8 cellular contexts compared by ENCODE assay signal in genomic region chr9:133459476-133460404, GRCh38. TPM values are rescaled to one million over a fixed set of nuclear protein-coding genes. Genes with fewer than 3 reads are reported as not detected.
DNase-seq lines count a peak whose midpoint lies in the region; ATAC-seq, FAIRE-seq and TF ChIP-seq lines count a peak whose summit lies in the region.

CACFD1 (plus strand) TSS chr9:133459978; CDS start chr9:133460067, 89 bp downstream.

- H3K4me1 Mint-ChIP-seq in progenitor cell of endocrine pancreas (ENCODE audit: low read depth) = peaks cover 12% of the 10 kb centered on the region

- peak within 1 kb of the TSS; percentile 88 for H3K4me3 Mint-ChIP-seq in progenitor cell of endocrine pancreas (ENCODE audit: low read depth)

- H3K27me3 ChIP-seq in left ventricle myocardium inferior (ENCODE audit: low read depth) (no peaks in the 10 kb centered on the region), upper lobe of right lung (no peaks in the 10 kb centered on the region)

- H3K9me3 ChIP-seq in left ventricle myocardium inferior (replicated peaks) (no peaks in the 10 kb centered on the region), upper lobe of right lung (no peaks in the 10 kb centered on the region)

- H3K36me3 ChIP-seq in left ventricle myocardium inferior (no peaks in the 10 kb centered on the region), upper lobe of right lung (no peaks in the 10 kb centered on the region)

- no peaks in the 10 kb centered on the region for H3K9me3 Mint-ChIP-seq in progenitor cell of endocrine pancreas (ENCODE audit: low read depth)

- H3K27ac ChIP-seq in left ventricle myocardium inferior (replicated peaks) = peak within 1 kb of the TSS; percentile 95
- H3K27ac ChIP-seq in upper lobe of right lung = peak within 1 kb of the TSS; percentile 89

- no peak for TF ChIP-seq POLR2A in GM12891 (IDR thresholded peaks at IDR 0.05; ENCODE audit: low read depth, low read length)

- peaks cover 20% of the 10 kb centered on the region for H3K4me1 ChIP-seq in left ventricle myocardium inferior
- H3K4me1 ChIP-seq in upper lobe of right lung = peaks cover 13% of the 10 kb centered on the region

- peaks cover 1% of the 10 kb centered on the region for H3K36me3 Mint-ChIP-seq in progenitor cell of endocrine pancreas (ENCODE audit: insufficient read depth)

- peak; percentile 97 for FAIRE-seq in GM12891 (lab: Jason Lieb, UNC)

- no peaks in the 10 kb centered on the region for H3K27me3 Mint-ChIP-seq in progenitor cell of endocrine pancreas

- no peak for TF ChIP-seq CTCF in left ventricle myocardium inferior (IDR thresholded peaks at IDR 0.05; ENCODE audit: borderline replicate concordance)
- TF ChIP-seq CTCF in progenitor cell of endocrine pancreas (IDR thresholded peaks at IDR 0.05; ENCODE audit: unreplicated experiment) = no peak
- no peak for TF ChIP-seq CTCF in upper lobe of right lung (IDR thresholded peaks at IDR 0.05)

- DNase-seq in GM12891 (ENCODE audit: insufficient read length, low spot score) (peak; percentile 98), NCI-H146 (lab: John Stamatoyannopoulos, UW) (peak; percentile 99), T-helper 1 cell (peak; percentile 86 to 92 (median 90)), amygdala (lab: John Stamatoyannopoulos, UW) (peak; percentile 76 to 99 (median 96)), left ventricle myocardium inferior (peak; percentile 97), progenitor cell of endocrine pancreas (ENCODE audit: low spot score, unreplicated experiment) (peak; percentile 95), upper lobe of right lung (peak; percentile 99)

- peak within 1 kb of the TSS; percentile 99 for H3K27ac Mint-ChIP-seq in progenitor cell of endocrine pancreas

- ATAC-seq in HG02840 (IDR thresholded peaks at IDR 0.05; ENCODE audit: low FRiP score, unreplicated experiment) (peak; percentile 72), upper lobe of right lung (peak; percentile 88)

- H3K4me3 ChIP-seq in left ventricle myocardium inferior (peak within 1 kb of the TSS; percentile 79), upper lobe of right lung (peak within 1 kb of the TSS; percentile 59)

- intact Hi-C loops in left ventricle myocardium inferior (cut with micrococcal nuclease) (no loop called here), upper lobe of right lung (cut with DNase I) (no loop called here)

TF ChIP-seq in GM12891, 5 proteins besides CTCF, POLR2A, EP300 and RAD21:
- TF ChIP-seq PAX5 (IDR thresholded peaks at IDR 0.05; ENCODE audit: insufficient read depth, low read length, severe bottlenecking) (no peak), SPI1 (IDR thresholded peaks at IDR 0.05; ENCODE audit: low read depth, low read length) (no peak), POU2F2 (IDR thresholded peaks at IDR 0.05; ENCODE audit: low read depth, low read length) (peak; percentile 97)

RNA-seq across cellular contexts. Expression of gene CACFD1, which starts in this region (rescaled TPM):
- 1.3 TPM for polyA plus RNA-seq in GM12891 (2012; ENCODE audit: low read depth, missing spikeins)
- 11.5 TPM for total RNA-seq in left ventricle myocardium inferior
- total RNA-seq in progenitor cell of endocrine pancreas = 55.6 and 56.2 TPM in 2 replicates
- 39.8 TPM for total RNA-seq in upper lobe of right lung

Comparison
In these comparisons a context has a peak if more than half of its experiments do, and no peak if none do; other contexts are left out.
1. Peak in every context shown above with its lines: DNase-seq, ATAC-seq, H3K4me3 ChIP-seq and H3K27ac ChIP-seq.